Comparison of ENCODE assay signal across 8 cellular contexts in genomic region chr2:64606495-64607363, GRCh38. TPM values are rescaled to one million over a fixed set of nuclear protein-coding genes. Genes with fewer than 3 reads are reported as not detected.
DNase-seq lines count a peak whose midpoint lies in the region; ATAC-seq and TF ChIP-seq lines count a peak whose summit lies in the region.

No MANE protein-coding gene starts in this region.

- no peaks in the 10 kb centered on the region for H3K9me3 Mint-ChIP-seq in CD4-positive, alpha-beta T cell
- peaks cover 12% of the 10 kb centered on the region for H3K9me3 Mint-ChIP-seq in activated CD4-positive, alpha-beta T cell treated with anti-CD3 and anti-CD28 coated beads, Interleukin-2, amount 10 ng/mL, durations not matched to agents 7 days and 5 days

- no peaks in the 10 kb centered on the region for H3K36me3 Mint-ChIP-seq in CD4-positive, alpha-beta T cell (ENCODE audit: low read depth)
- peaks cover 4% of the 10 kb centered on the region for H3K36me3 Mint-ChIP-seq in activated CD4-positive, alpha-beta T cell treated with anti-CD3 and anti-CD28 coated beads, Interleukin-2, amount 10 ng/mL, durations not matched to agents 7 days and 5 days (ENCODE audit: low read depth)

- H3K27me3 Mint-ChIP-seq in CD4-positive, alpha-beta T cell, result no peaks in the 10 kb centered on the region
- H3K27me3 Mint-ChIP-seq in activated CD4-positive, alpha-beta T cell treated with anti-CD3 and anti-CD28 coated beads, Interleukin-2, amount 10 ng/mL, durations not matched to agents 7 days and 5 days, result peaks cover 11% of the 10 kb centered on the region

- H3K4me1 Mint-ChIP-seq in CD4-positive, alpha-beta T cell (ENCODE audit: low read depth), result peaks cover 26% of the 10 kb centered on the region
- peaks cover 25% of the 10 kb centered on the region for H3K4me1 Mint-ChIP-seq in activated CD4-positive, alpha-beta T cell treated with anti-CD3 and anti-CD28 coated beads, Interleukin-2, amount 10 ng/mL, durations not matched to agents 7 days and 5 days

- peak overlapping the region; percentile 80 for H3K4me3 Mint-ChIP-seq in CD4-positive, alpha-beta T cell
- peak overlapping the region; percentile 25 for H3K4me3 Mint-ChIP-seq in activated CD4-positive, alpha-beta T cell treated with anti-CD3 and anti-CD28 coated beads, Interleukin-2, amount 10 ng/mL, durations not matched to agents 7 days and 5 days

- H3K4me1 ChIP-seq in effector memory CD4-positive, alpha-beta T cell (ENCODE audit: control insufficient read depth, insufficient read depth, low read length, poor library complexity, severe bottlenecking), result peaks cover 13% of the 10 kb centered on the region
- peaks cover 43% of the 10 kb centered on the region for H3K4me1 ChIP-seq in mucosa of stomach (ENCODE audit: control insufficient read depth, insufficient read depth, low read length)

- H3K27ac ChIP-seq in CD4-positive, alpha-beta T cell (ENCODE audit: low read depth, low read length), result no peak overlapping the region
- H3K27ac ChIP-seq in effector memory CD4-positive, alpha-beta T cell (ENCODE audit: insufficient read depth, low read length, poor library complexity, severe bottlenecking), result peak overlapping the region; percentile 39

- peak overlapping the region; percentile 36 for H3K9ac ChIP-seq in mucosa of stomach (ENCODE audit: low read length)

- CTCF ChIA-PET in CD4-positive, alpha-beta T cell (lab: Charles Lee), result interaction anchor here (1.3 to 3.7 kb wide), 2 partner anchors 40 to 47 kb away, joined by 7 to 16 read pairs; partner anchors contain the start of gene SERTAD2
- CTCF ChIA-PET in activated CD4-positive, alpha-beta T cell treated with anti-CD3 and anti-CD28 coated beads, Interleukin-2, amount 10 ng/mL, durations not matched to agents 7 days and 5 days (lab: Charles Lee), result interaction anchor here (0.6 to 5.7 kb wide), 14 partner anchors 9 to 298 kb away, joined by 3 to 49 read pairs (median 7); partner anchors contain the start of gene SERTAD2

- no peaks in the 10 kb centered on the region for H3K27me3 ChIP-seq in CD4-positive, alpha-beta T cell (ENCODE audit: control insufficient read depth, insufficient read depth, low read length)
- no peaks in the 10 kb centered on the region for H3K27me3 ChIP-seq in effector memory CD4-positive, alpha-beta T cell (replicated peaks; ENCODE audit: control insufficient read depth, insufficient read depth, low read length, poor library complexity, severe bottlenecking)
- no peaks in the 10 kb centered on the region for H3K27me3 ChIP-seq in mucosa of stomach (ENCODE audit: control insufficient read depth, insufficient read depth, low read length)

- no peaks in the 10 kb centered on the region for H3K9me3 ChIP-seq in CD4-positive, alpha-beta T cell (ENCODE audit: control insufficient read depth, low read length)
- no peaks in the 10 kb centered on the region for H3K9me3 ChIP-seq in effector memory CD4-positive, alpha-beta T cell (ENCODE audit: control insufficient read depth, low read length)
- H3K9me3 ChIP-seq in mucosa of stomach (ENCODE audit: control insufficient read depth, low read length), result no peaks in the 10 kb centered on the region

- POLR2A ChIA-PET in CD4-positive, alpha-beta T cell (lab: Charles Lee), result interaction anchor here (1.0 to 5.4 kb wide), 16 partner anchors 8 to 523 kb away, joined by 3 to 61 read pairs (median 6); partner anchors contain the start of genes AFTPH, RAB1A and SERTAD2
- POLR2A ChIA-PET in activated CD4-positive, alpha-beta T cell treated with anti-CD3 and anti-CD28 coated beads, Interleukin-2, amount 10 ng/mL, durations not matched to agents 7 days and 5 days (lab: Charles Lee), result no interaction called here

- peak overlapping the region; percentile 33 for H3K4me3 ChIP-seq in effector memory CD4-positive, alpha-beta T cell (ENCODE audit: insufficient read depth, low read depth, low read length, poor library complexity, severe bottlenecking)
- H3K4me3 ChIP-seq in mucosa of stomach (ENCODE audit: low read length), result no peak overlapping the region

- ATAC-seq in CD4-positive, alpha-beta T cell (ENCODE audit: poor library complexity), result peak; percentile 93
- ATAC-seq in GM19467 (IDR thresholded peaks at IDR 0.05; ENCODE audit: unreplicated experiment) (peak; percentile 90), HG03575 (IDR thresholded peaks at IDR 0.05; ENCODE audit: extremely low read depth, insufficient number of reproducible peaks, low FRiP score, unreplicated experiment) (peak; percentile 72)

- intact Hi-C loops in CD4-positive, alpha-beta T cell (cut with DNase I, micrococcal nuclease), result loop anchor here in 1 of 2 experiments (5.0 kb wide), 1 partner anchor 41 kb away; no protein-coding TSS in a partner anchor

- H3K27ac Mint-ChIP-seq in CD4-positive, alpha-beta T cell, result peak overlapping the region; percentile 67
- peak overlapping the region; percentile 73 for H3K27ac Mint-ChIP-seq in activated CD4-positive, alpha-beta T cell treated with anti-CD3 and anti-CD28 coated beads, Interleukin-2, amount 10 ng/mL, durations not matched to agents 7 days and 5 days

- DNase-seq in CD4-positive, alpha-beta T cell, result peak; percentile 68 to 86 (median 74)
- peak; percentile 88 for DNase-seq in activated CD4-positive, alpha-beta T cell treated with anti-CD3 and anti-CD28 coated beads, Interleukin-2, amount 10 ng/mL, durations not matched to agents 7 days and 5 days
- DNase-seq in effector memory CD4-positive, alpha-beta T cell, result peak; percentile 72 to 81 (median 80)
- peak; percentile 80 to 88 for DNase-seq in stimulated activated CD8-positive, alpha-beta memory T cell treated with anti-CD3 and anti-CD28 coated beads, Interleukin-7, amount 100 ng/mL, for 48 hours (ENCODE audit: extremely low read depth in 1 of 2, low read depth in 1 of 2)
- no peak for DNase-seq in NCI-H1436 treated with DMSO at 0.1 percent for 48 hours (lab: John Stamatoyannopoulos, UW)

- no peak for TF ChIP-seq CTCF in CD4-positive, alpha-beta T cell (IDR thresholded peaks at IDR 0.05)

- no peaks in the 10 kb centered on the region for H3K36me3 ChIP-seq in effector memory CD4-positive, alpha-beta T cell (ENCODE audit: control insufficient read depth, insufficient read depth, low read length)
- H3K36me3 ChIP-seq in mucosa of stomach (ENCODE audit: control insufficient read depth, insufficient read depth, low read length), result no peaks in the 10 kb centered on the region

RNA-seq across cellular contexts. Expression of gene SERTAD2, which starts 47.0 kb away (rescaled TPM):
- total RNA-seq in CD4-positive, alpha-beta T cell, result 10 to 100 TPM; 50.5 to 54.1 TPM
- total RNA-seq in activated CD4-positive, alpha-beta T cell treated with anti-CD3 and anti-CD28 coated beads, Interleukin-2, amount 10 ng/mL, durations not matched to agents 7 days and 5 days, result 10 to 100 TPM; 16.9 to 18.7 TPM
